1 cellular context compared by ENCODE assay signal in genomic region chr1:40313958-40314720, GRCh38.
TF ChIP-seq lines count a peak whose summit lies in the region.

No MANE protein-coding gene starts in this region.

TF ChIP-seq in HepG2, 621 proteins besides CTCF, POLR2A, EP300 and RAD21 (continued from another document and continues in another):
- TF ChIP-seq AKNA (CRISPR knock-in tag; IDR thresholded peaks at IDR 0.05; ENCODE audit: borderline replicate concordance) = no peak
- no peak for TF ChIP-seq NR3C1 (CRISPR knock-in tag; IDR thresholded peaks at IDR 0.05)
- no peak for TF ChIP-seq PREB (CRISPR knock-in tag; IDR thresholded peaks at IDR 0.05)
- TF ChIP-seq ZNF3 (CRISPR knock-in tag; IDR thresholded peaks at IDR 0.05) = no peak
- no peak for TF ChIP-seq YY1 (IDR thresholded peaks at IDR 0.05; ENCODE audit: insufficient read depth, insufficient replicate concordance, low read depth, low read length)
- 0 out of 2 replicates have a peak, but pooled peaks have one; percentile 7 for TF ChIP-seq ZNF784 (CRISPR knock-in tag; IDR thresholded peaks at IDR 0.05; ENCODE audit: borderline replicate concordance)
- TF ChIP-seq NRL (CRISPR knock-in tag; IDR thresholded peaks at IDR 0.05; ENCODE audit: borderline replicate concordance) = no peak
- TF ChIP-seq MAFG (CRISPR knock-in tag; IDR thresholded peaks at IDR 0.05) = no peak
- no peak for TF ChIP-seq MNT (IDR thresholded peaks at IDR 0.05)
- TF ChIP-seq MED13 (CRISPR knock-in tag; IDR thresholded peaks at IDR 0.05) = no peak
- no peak for TF ChIP-seq ATF7-NPFF (CRISPR knock-in tag; IDR thresholded peaks at IDR 0.05; ENCODE audit: low read depth)
- no peak for TF ChIP-seq ZNF574 (CRISPR knock-in tag; IDR thresholded peaks at IDR 0.05)
- TF ChIP-seq DZIP1 (CRISPR knock-in tag; IDR thresholded peaks at IDR 0.05) = no peak
- no peak for TF ChIP-seq SSRP1 (CRISPR knock-in tag; IDR thresholded peaks at IDR 0.05)
- no peak for TF ChIP-seq AGO2 (optimal IDR thresholded peaks at IDR 0.05; ENCODE audit: low read depth, low read length)
- TF ChIP-seq ZNF326 (CRISPR knock-in tag; IDR thresholded peaks at IDR 0.05; ENCODE audit: borderline replicate concordance) = no peak
- TF ChIP-seq ASH2L (IDR thresholded peaks at IDR 0.05; ENCODE audit: insufficient read length, low read depth, low read length) = no peak
- no peak for TF ChIP-seq ZNF672 (CRISPR knock-in tag; IDR thresholded peaks at IDR 0.05)
- TF ChIP-seq HDAC1 (CRISPR knock-in tag; IDR thresholded peaks at IDR 0.05) = 0 out of 2 replicates have a peak, but pooled peaks have one; percentile 9
- TF ChIP-seq ZNF512B (CRISPR knock-in tag; IDR thresholded peaks at IDR 0.05; ENCODE audit: borderline replicate concordance) = no peak
- 0 out of 2 replicates have a peak, but pooled peaks have one; percentile 12 for TF ChIP-seq KMT2B (CRISPR knock-in tag; IDR thresholded peaks at IDR 0.05)
- TF ChIP-seq ELF1 (CRISPR knock-in tag; IDR thresholded peaks at IDR 0.05) = no peak
- no peak for TF ChIP-seq ZNF317 (CRISPR knock-in tag; IDR thresholded peaks at IDR 0.05)
- no peak for TF ChIP-seq NKX3-1 (CRISPR knock-in tag; IDR thresholded peaks at IDR 0.05)
- TF ChIP-seq FOXK1 (CRISPR knock-in tag; IDR thresholded peaks at IDR 0.05; ENCODE audit: borderline replicate concordance, low read depth) = no peak
- TF ChIP-seq SMYD3 (CRISPR knock-in tag; IDR thresholded peaks at IDR 0.05) = no peak
- TF ChIP-seq HHEX (CRISPR knock-in tag; IDR thresholded peaks at IDR 0.05) = no peak
- TF ChIP-seq SUZ12 (IDR thresholded peaks at IDR 0.05; ENCODE audit: low read depth, low read length) = no peak
- TF ChIP-seq ZNF775 (CRISPR knock-in tag; IDR thresholded peaks at IDR 0.05; ENCODE audit: borderline replicate concordance) = no peak
- TF ChIP-seq SAFB2 (CRISPR knock-in tag; IDR thresholded peaks at IDR 0.05; ENCODE audit: borderline replicate concordance, low read depth) = no peak
- no peak for TF ChIP-seq RBM22 (optimal IDR thresholded peaks at IDR 0.05; ENCODE audit: low read length)
- no peak for TF ChIP-seq PHF5A (CRISPR knock-in tag; IDR thresholded peaks at IDR 0.05; ENCODE audit: low read depth, unreplicated experiment)
- no peak for TF ChIP-seq ISX (CRISPR knock-in tag; conservative IDR thresholded peaks at IDR 0.05)
- 0 out of 2 replicates have a peak, but pooled peaks have one; percentile 1 for TF ChIP-seq ZFP82 (CRISPR knock-in tag; IDR thresholded peaks at IDR 0.05; ENCODE audit: borderline replicate concordance)
- no peak for TF ChIP-seq ETS1 (CRISPR knock-in tag; IDR thresholded peaks at IDR 0.05)
- TF ChIP-seq SETDB1 (CRISPR knock-in tag; IDR thresholded peaks at IDR 0.05; ENCODE audit: borderline replicate concordance) = 0 out of 2 replicates have a peak, but pooled peaks have one; percentile 13
- TF ChIP-seq TBP (CRISPR knock-in tag; IDR thresholded peaks at IDR 0.05) = no peak
- TF ChIP-seq PHF21A (CRISPR knock-in tag; IDR thresholded peaks at IDR 0.05) = 0 out of 2 replicates have a peak, but pooled peaks have one; percentile 7
- no peak for TF ChIP-seq BRD4 (CRISPR knock-in tag; IDR thresholded peaks at IDR 0.05)
- no peak for TF ChIP-seq JUN (CRISPR knock-in tag; IDR thresholded peaks at IDR 0.05)
- TF ChIP-seq ZFYVE20 (CRISPR knock-in tag; IDR thresholded peaks at IDR 0.05; ENCODE audit: borderline replicate concordance, low read depth) = no peak
- TF ChIP-seq KDM6A (CRISPR knock-in tag; IDR thresholded peaks at IDR 0.05; ENCODE audit: low read depth) = 0 out of 2 replicates have a peak, but pooled peaks have one; percentile 37
- no peak for TF ChIP-seq ZNF34 (CRISPR knock-in tag; IDR thresholded peaks at IDR 0.05; ENCODE audit: borderline replicate concordance)
- no peak for TF ChIP-seq PLRG1 (conservative IDR thresholded peaks at IDR 0.05)
- no peak for TF ChIP-seq KDM2A (CRISPR knock-in tag; IDR thresholded peaks at IDR 0.05; ENCODE audit: borderline replicate concordance, low read depth)
- no peak for TF ChIP-seq CSRNP2 (CRISPR knock-in tag; conservative IDR thresholded peaks at IDR 0.05; ENCODE audit: low read depth)
- TF ChIP-seq SNRNP70 (IDR thresholded peaks at IDR 0.05; ENCODE audit: low read depth, low read length) = no peak
